Comparison of ENCODE assay signal across 9 cellular contexts in genomic region chr5:161544350-161544765, GRCh38. TPM values are rescaled to one million over a fixed set of nuclear protein-coding genes. Genes with fewer than 3 reads are reported as not detected.
DNase-seq lines count a peak whose midpoint lies in the region; ATAC-seq and TF ChIP-seq lines count a peak whose summit lies in the region.
"Had no signal": no experiment of that assay in that cellular context is flagged by ENCODE, and none has a peak within 500 bp of the region (broad histone marks: within the 10 kb centered on the region; RNA-seq: fewer than 3 reads in every experiment).

No MANE protein-coding gene starts in this region.

- peaks cover 12% of the 10 kb centered on the region for H3K27me3 Mint-ChIP-seq in endothelial cell (ENCODE audit: unreplicated experiment)
- peaks cover 35% of the 10 kb centered on the region for H3K27me3 Mint-ChIP-seq in nephron progenitor cell (ENCODE audit: low read depth, poor library complexity)

- H3K36me3 Mint-ChIP-seq in endothelial cell (ENCODE audit: low read depth, unreplicated experiment) = no peaks in the 10 kb centered on the region
- no peaks in the 10 kb centered on the region for H3K36me3 Mint-ChIP-seq in nephron progenitor cell (ENCODE audit: low read depth)

- no peak overlapping the region for H3K27ac Mint-ChIP-seq in endothelial cell (ENCODE audit: unreplicated experiment)
- no peak overlapping the region for H3K27ac Mint-ChIP-seq in nephron progenitor cell
- H3K27ac Mint-ChIP-seq: dendritic cell treated with granulocyte-macrophage colony-stimulating factor and Interleukin-4, amounts not matched to agents 40 ng/mL and 50 ng/mL, for 4 days had no signal

- H3K4me3 Mint-ChIP-seq in endothelial cell (ENCODE audit: unreplicated experiment) (no peak overlapping the region), nephron progenitor cell (peak overlapping the region; percentile 60)
- H3K4me3 Mint-ChIP-seq: dendritic cell treated with granulocyte-macrophage colony-stimulating factor and Interleukin-4, amounts not matched to agents 40 ng/mL and 50 ng/mL, for 4 days had no signal

- peak; percentile 87 for TF ChIP-seq CTCF in endothelial cell (IDR thresholded peaks at IDR 0.05; ENCODE audit: unreplicated experiment)
- TF ChIP-seq CTCF in nephron progenitor cell (IDR thresholded peaks at IDR 0.05) = peak; percentile 88

- H3K9me3 Mint-ChIP-seq in endothelial cell (ENCODE audit: unreplicated experiment) (no peaks in the 10 kb centered on the region), nephron progenitor cell (no peaks in the 10 kb centered on the region)
- H3K9me3 Mint-ChIP-seq: dendritic cell treated with granulocyte-macrophage colony-stimulating factor and Interleukin-4, amounts not matched to agents 40 ng/mL and 50 ng/mL, for 4 days had no signal

- ATAC-seq in HG03354 (IDR thresholded peaks at IDR 0.05; ENCODE audit: poor library complexity, severe bottlenecking, unreplicated experiment) = peak; percentile 55

- H3K4me1 Mint-ChIP-seq in endothelial cell (ENCODE audit: unreplicated experiment) (peaks cover 13% of the 10 kb centered on the region), nephron progenitor cell (peaks cover 36% of the 10 kb centered on the region)

- DNase-seq in NCI-H524 (lab: John Stamatoyannopoulos, UW) (peak; percentile 41 to 64), NCI-H524 treated with DMSO at 0.1 percent for 48 hours (lab: John Stamatoyannopoulos, UW) (no peak), GM19240 (ENCODE audit: insufficient read length, low spot score) (peak; percentile 15), RPMI7951 (ENCODE audit: low read depth) (peak; percentile 34), endothelial cell (ENCODE audit: low spot score) (peak; percentile 57), nephron progenitor cell (peak; percentile 69), KG1 (lab: John Stamatoyannopoulos, UW) (no peak)

RNA-seq across cellular contexts. Expression of gene GABRB2, which starts 2.2 kb away (rescaled TPM):
- total RNA-seq in RPMI7951 (2014; rRNA removed; shearing (Covaris generic)) = not detected in 2 replicates
- 0.26 TPM for total RNA-seq in endothelial cell (ENCODE audit: unreplicated experiment)

Comparison
In these comparisons a context has a peak if more than half of its experiments do, and no peak if none do; other contexts are left out.
1. DNase-seq: peak in NCI-H524 (2 of 2), GM19240 (single experiment), RPMI7951 (single experiment), endothelial cell (single experiment) and nephron progenitor cell (single experiment); none in NCI-H524 treated with DMSO at 0.1 percent for 48 hours (single experiment) and KG1 (single experiment).